ENCODE assay signal across 13 cellular contexts in genomic region chr6:1871936-1872335, GRCh38.
DNase-seq lines count a peak whose midpoint lies in the region; ATAC-seq and TF ChIP-seq lines count a peak whose summit lies in the region.
"Had no signal": no experiment of that assay in that cellular context is flagged by ENCODE, and none has a peak within 500 bp of the region (broad histone marks: within the 10 kb centered on the region; RNA-seq: fewer than 3 reads in every experiment).

No MANE protein-coding gene starts in this region.

- H3K4me1 ChIP-seq in left ventricle myocardium inferior, result peaks cover 18% of the 10 kb centered on the region
- H3K4me1 ChIP-seq in ovary (ENCODE audit: insufficient read depth), result peaks cover 4% of the 10 kb centered on the region
- H3K4me1 ChIP-seq: adrenal gland had no signal

- TF ChIP-seq EP300 in ovary (IDR thresholded peaks at IDR 0.05), result no peak

- WGBS in ovary, 3 donors, result 7 to 10% (median 10%) methylated on average over 5 of the region's 5 CpGs

- H3K4me3 Mint-ChIP-seq in WTC11 (no peak overlapping the region), CD14-positive monocyte (no peak overlapping the region)
- no peak overlapping the region for H3K4me3 Mint-ChIP-seq in CD4-positive, alpha-beta T cell
- H3K4me3 Mint-ChIP-seq: naive thymus-derived CD4-positive, alpha-beta T cell; T-cell had no signal

- ATAC-seq in WTC11, result peak; percentile 40
- ATAC-seq in omental fat pad (ENCODE audit: low FRiP score), result no peak
- ATAC-seq in CD4-positive, alpha-beta T cell (ENCODE audit: poor library complexity), result no peak
- ATAC-seq: naive thymus-derived CD4-positive, alpha-beta T cell; PC-3; T-cell had no signal

- POLR2A ChIA-PET in WTC11 (lab: Charles Lee), result interaction anchor here (0.9 kb wide), 1 partner anchor 13 kb away, joined by 3 read pairs; no protein-coding TSS in a partner anchor
- POLR2A ChIA-PET in CD4-positive, alpha-beta T cell (lab: Charles Lee), result no interaction called here

- H3K4me3 ChIP-seq in left ventricle myocardium inferior (no peak overlapping the region), ovary (no peak overlapping the region)
- H3K4me3 ChIP-seq: adrenal gland had no signal

- TF ChIP-seq POLR2A in ovary (IDR thresholded peaks at IDR 0.05), result no peak

- intact Hi-C loops in left ventricle myocardium inferior (cut with micrococcal nuclease) (no loop called here), ovary (cut with DNase I) (no loop called here), CD14-positive monocyte (cut with micrococcal nuclease) (no loop called here)
- intact Hi-C loops in CD4-positive, alpha-beta T cell (cut with DNase I, micrococcal nuclease), result no loop called here

- peak overlapping the region; percentile 71 for H3K27ac Mint-ChIP-seq in WTC11
- no peak overlapping the region for H3K27ac Mint-ChIP-seq in CD14-positive monocyte
- no peak overlapping the region for H3K27ac Mint-ChIP-seq in CD4-positive, alpha-beta T cell
- H3K27ac Mint-ChIP-seq: naive thymus-derived CD4-positive, alpha-beta T cell; T-cell had no signal

- H3K4me1 Mint-ChIP-seq in WTC11, result peaks cover 55% of the 10 kb centered on the region
- H3K4me1 Mint-ChIP-seq in CD14-positive monocyte, result peaks cover 9% of the 10 kb centered on the region
- no peaks in the 10 kb centered on the region for H3K4me1 Mint-ChIP-seq in CD4-positive, alpha-beta T cell (ENCODE audit: low read depth)
- H3K4me1 Mint-ChIP-seq: naive thymus-derived CD4-positive, alpha-beta T cell; T-cell had no signal

- 0 out of 2 replicates have a peak, but pooled peaks cover under 1% of the 10 kb centered on the region for H3K9me3 Mint-ChIP-seq in WTC11
- H3K9me3 Mint-ChIP-seq in CD14-positive monocyte, result no peaks in the 10 kb centered on the region
- no peaks in the 10 kb centered on the region for H3K9me3 Mint-ChIP-seq in CD4-positive, alpha-beta T cell
- H3K9me3 Mint-ChIP-seq: naive thymus-derived CD4-positive, alpha-beta T cell; T-cell had no signal

- DNase-seq in AG20443 (ENCODE audit: low spot score), result peak; percentile 38
- no peak for DNase-seq in WTC11 (ENCODE audit: low spot score)
- DNase-seq in left ventricle myocardium inferior, result peak; percentile 19
- DNase-seq in ovary, result peak in 4 of 5 donors; percentile 24 to 51 (median 40)
- no peak for DNase-seq in omental fat pad (ENCODE audit: low spot score)
- DNase-seq in CD14-positive monocyte (ENCODE audit: low spot score), result no peak
- DNase-seq in UCSD-AML1 (lab: John Stamatoyannopoulos, UW; ENCODE audit: unreplicated experiment), result no peak
- no peak for DNase-seq in CD4-positive, alpha-beta T cell
- DNase-seq: activated T-cell treated with anti-CD3 and anti-CD28 coated beads, Interleukin-2, amount 50 U/mL, for 48 hours; naive thymus-derived CD4-positive, alpha-beta T cell; PC-3; T-cell had no signal

- peaks cover 50% of the 10 kb centered on the region for H3K27me3 ChIP-seq in left ventricle myocardium inferior (ENCODE audit: low read depth)
- no peaks in the 10 kb centered on the region for H3K27me3 ChIP-seq in ovary
- H3K27me3 ChIP-seq in CD4-positive, alpha-beta T cell (ENCODE audit: control insufficient read depth, insufficient read depth, low read length), result no peaks in the 10 kb centered on the region
- H3K27me3 ChIP-seq: adrenal gland had no signal

- H3K27me3 Mint-ChIP-seq in WTC11 (ENCODE audit: low read depth) (no peaks in the 10 kb centered on the region), CD14-positive monocyte (ENCODE audit: low read depth in 3 of 3) (no peaks in the 10 kb centered on the region)
- H3K27me3 Mint-ChIP-seq in CD4-positive, alpha-beta T cell, result no peaks in the 10 kb centered on the region
- H3K27me3 Mint-ChIP-seq: naive thymus-derived CD4-positive, alpha-beta T cell; T-cell had no signal

- TF ChIP-seq CTCF in WTC11 (IDR thresholded peaks at IDR 0.05) (no peak), left ventricle myocardium inferior (IDR thresholded peaks at IDR 0.05; ENCODE audit: borderline replicate concordance) (no peak), ovary (IDR thresholded peaks at IDR 0.05) (no peak), omental fat pad (IDR thresholded peaks at IDR 0.05) (no peak), CD14-positive monocyte (IDR thresholded peaks at IDR 0.05) (no peak)
- no peak for TF ChIP-seq CTCF in CD4-positive, alpha-beta T cell (IDR thresholded peaks at IDR 0.05)

- no peaks in the 10 kb centered on the region for H3K9me3 ChIP-seq in left ventricle myocardium inferior (replicated peaks)
- no peaks in the 10 kb centered on the region for H3K9me3 ChIP-seq in ovary
- H3K9me3 ChIP-seq in CD4-positive, alpha-beta T cell (ENCODE audit: control insufficient read depth, low read length), result no peaks in the 10 kb centered on the region
- H3K9me3 ChIP-seq: adrenal gland had no signal

- no peak overlapping the region for H3K27ac ChIP-seq in left ventricle myocardium inferior (replicated peaks)
- H3K27ac ChIP-seq in ovary, result peak overlapping the region in 1 of 2 donors; percentile 36
- no peak overlapping the region for H3K27ac ChIP-seq in CD4-positive, alpha-beta T cell (ENCODE audit: low read depth, low read length)
- H3K27ac ChIP-seq: adrenal gland had no signal

- H3K36me3 ChIP-seq in left ventricle myocardium inferior (no peaks in the 10 kb centered on the region), ovary (no peaks in the 10 kb centered on the region)
- H3K36me3 ChIP-seq: adrenal gland had no signal

- H3K36me3 Mint-ChIP-seq in WTC11 (no peaks in the 10 kb centered on the region), CD14-positive monocyte (peaks cover 0 to 2% of the 10 kb centered on the region in 2 donors)
- no peaks in the 10 kb centered on the region for H3K36me3 Mint-ChIP-seq in CD4-positive, alpha-beta T cell (ENCODE audit: low read depth)

- CTCF ChIA-PET in WTC11 (lab: Charles Lee), result no interaction called here
- CTCF ChIA-PET in CD4-positive, alpha-beta T cell (lab: Charles Lee), result no interaction called here

TF ChIP-seq in WTC11, 78 proteins besides CTCF, POLR2A, EP300 and RAD21 (continues in another document):
- no peak for TF ChIP-seq ZNF512 (CRISPR knock-in tag; IDR thresholded peaks at IDR 0.05; ENCODE audit: borderline replicate concordance)
- no peak for TF ChIP-seq ATF2 (CRISPR knock-in tag; IDR thresholded peaks at IDR 0.05; ENCODE audit: borderline replicate concordance, low read depth)
- TF ChIP-seq FOXK1 (CRISPR knock-in tag; IDR thresholded peaks at IDR 0.05), result no peak
- TF ChIP-seq NFATC4 (CRISPR knock-in tag; IDR thresholded peaks at IDR 0.05), result no peak
- no peak for TF ChIP-seq TP53 (CRISPR knock-in tag; IDR thresholded peaks at IDR 0.05)
- TF ChIP-seq ZNF317 (CRISPR knock-in tag; IDR thresholded peaks at IDR 0.05; ENCODE audit: borderline replicate concordance, low read depth), result no peak
- TF ChIP-seq RELA (CRISPR knock-in tag; IDR thresholded peaks at IDR 0.05; ENCODE audit: borderline replicate concordance), result no peak
- TF ChIP-seq CBFB (CRISPR knock-in tag; IDR thresholded peaks at IDR 0.05; ENCODE audit: low read depth), result no peak
- no peak for TF ChIP-seq EMX1 (CRISPR knock-in tag; IDR thresholded peaks at IDR 0.05)
- TF ChIP-seq E2F5 (CRISPR knock-in tag; IDR thresholded peaks at IDR 0.05), result no peak
- TF ChIP-seq OVOL2 (CRISPR knock-in tag; IDR thresholded peaks at IDR 0.05; ENCODE audit: borderline replicate concordance), result no peak
- TF ChIP-seq ATF1 (CRISPR knock-in tag; IDR thresholded peaks at IDR 0.05), result no peak
- no peak for TF ChIP-seq RORB (CRISPR knock-in tag; IDR thresholded peaks at IDR 0.05)
- no peak for TF ChIP-seq NFYB (CRISPR knock-in tag; conservative IDR thresholded peaks at IDR 0.05; ENCODE audit: low read depth)
- no peak for TF ChIP-seq FOXJ3 (CRISPR knock-in tag; IDR thresholded peaks at IDR 0.05; ENCODE audit: borderline replicate concordance)
- no peak for TF ChIP-seq ERG (CRISPR knock-in tag; IDR thresholded peaks at IDR 0.05)

Comparison
In these comparisons a context has a peak if more than half of its experiments do, and no peak if none do; other contexts are left out.
1. DNase-seq: peak in AG20443 (single experiment), left ventricle myocardium inferior (single experiment) and ovary (4 of 5); none in WTC11 (single experiment), omental fat pad (single experiment), CD14-positive monocyte (single experiment), UCSD-AML1 (single experiment) and CD4-positive, alpha-beta T cell (0 of 10).